ENCODE assay signal across 15 cellular contexts in the genomic region with DNA sequence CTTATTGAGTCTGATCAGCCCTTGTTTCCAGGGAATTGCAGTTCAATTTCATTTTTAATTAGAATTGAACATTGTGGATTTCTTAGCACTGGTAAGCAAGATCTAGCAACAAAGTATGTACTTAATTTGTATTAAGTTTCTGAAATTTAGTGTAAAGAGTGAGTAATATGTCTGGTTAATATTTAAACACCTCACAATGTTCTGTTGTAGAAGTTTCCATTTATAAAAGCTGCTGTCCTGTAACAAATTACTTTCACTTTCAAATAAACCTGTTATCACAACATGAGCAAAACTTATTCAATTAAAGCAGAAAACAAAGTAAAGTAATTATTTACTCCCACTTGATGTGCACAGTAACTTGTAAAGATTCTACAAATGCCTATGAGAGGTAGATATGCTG.
DNase-seq lines count a peak whose midpoint lies in the region; ATAC-seq, FAIRE-seq and TF ChIP-seq lines count a peak whose summit lies in the region.
"Had no signal": no experiment of that assay in that cellular context is flagged by ENCODE, and none has a peak within 500 bp of the region (broad histone marks: within the 10 kb centered on the region; RNA-seq: fewer than 3 reads in every experiment).

No MANE protein-coding gene starts in this region.

- H3K27ac ChIP-seq in 22Rv1 = peak overlapping the region; percentile 91
- H3K27ac ChIP-seq: upper lobe of left lung had no signal

- no peak overlapping the region for H3K27ac Mint-ChIP-seq in activated CD8-positive, alpha-beta memory T cell treated with anti-CD3 and anti-CD28 coated beads, Interleukin-2, amount 10 ng/mL, durations not matched to agents 7 days and 5 days
- H3K27ac Mint-ChIP-seq: activated naive CD8-positive, alpha-beta T cell treated with anti-CD3 and anti-CD28 coated beads for 36 hours; naive thymus-derived CD4-positive, alpha-beta T cell had no signal

- no peak overlapping the region for H3K4me3 Mint-ChIP-seq in activated CD8-positive, alpha-beta memory T cell treated with anti-CD3 and anti-CD28 coated beads, Interleukin-2, amount 10 ng/mL, durations not matched to agents 7 days and 5 days
- H3K4me3 Mint-ChIP-seq: activated naive CD8-positive, alpha-beta T cell treated with anti-CD3 and anti-CD28 coated beads for 36 hours; naive thymus-derived CD4-positive, alpha-beta T cell had no signal

- H3K9me3 Mint-ChIP-seq in activated CD8-positive, alpha-beta memory T cell treated with anti-CD3 and anti-CD28 coated beads, Interleukin-2, amount 10 ng/mL, durations not matched to agents 7 days and 5 days (ENCODE audit: low read depth) = peaks cover 2% of the 10 kb centered on the region
- H3K9me3 Mint-ChIP-seq: activated naive CD8-positive, alpha-beta T cell treated with anti-CD3 and anti-CD28 coated beads for 36 hours had no signal

- ATAC-seq in GM19025 (IDR thresholded peaks at IDR 0.05; ENCODE audit: low read depth, unreplicated experiment) (peak; percentile 71), HG03175 (IDR thresholded peaks at IDR 0.05; ENCODE audit: unreplicated experiment) (peak; percentile 83), HG02642 (IDR thresholded peaks at IDR 0.05; ENCODE audit: poor library complexity, unreplicated experiment) (no peak), GM21576 (IDR thresholded peaks at IDR 0.05; ENCODE audit: unreplicated experiment) (no peak)
- no peak for ATAC-seq in activated CD8-positive, alpha-beta memory T cell treated with anti-CD3 and anti-CD28 coated beads, Interleukin-2, amount 10 ng/mL, durations not matched to agents 7 days and 5 days
- ATAC-seq: naive thymus-derived CD4-positive, alpha-beta T cell; Panc1 had no signal

- FAIRE-seq in endometrium (lab: Jason Lieb, UNC) = peak; percentile 33

- TF ChIP-seq CTCF in 22Rv1 (IDR thresholded peaks at IDR 0.05) = no peak

- DNase-seq in mesenteric fat pad (ENCODE audit: low spot score) = no peak
- DNase-seq in activated CD8-positive, alpha-beta memory T cell treated with anti-CD3 and anti-CD28 coated beads, Interleukin-2, amount 10 ng/mL, durations not matched to agents 7 days and 5 days = no peak
- DNase-seq: activated naive CD8-positive, alpha-beta T cell treated with anti-CD3 and anti-CD28 coated beads for 36 hours; DMS79; GOT3; naive thymus-derived CD4-positive, alpha-beta T cell; T-helper 9 cell; upper lobe of left lung had no signal

- no peaks in the 10 kb centered on the region for H3K27me3 Mint-ChIP-seq in activated CD8-positive, alpha-beta memory T cell treated with anti-CD3 and anti-CD28 coated beads, Interleukin-2, amount 10 ng/mL, durations not matched to agents 7 days and 5 days
- H3K27me3 Mint-ChIP-seq: activated naive CD8-positive, alpha-beta T cell treated with anti-CD3 and anti-CD28 coated beads for 36 hours; naive thymus-derived CD4-positive, alpha-beta T cell had no signal

- H3K36me3 Mint-ChIP-seq in activated CD8-positive, alpha-beta memory T cell treated with anti-CD3 and anti-CD28 coated beads, Interleukin-2, amount 10 ng/mL, durations not matched to agents 7 days and 5 days = no peaks in the 10 kb centered on the region
- H3K36me3 Mint-ChIP-seq: activated naive CD8-positive, alpha-beta T cell treated with anti-CD3 and anti-CD28 coated beads for 36 hours; naive thymus-derived CD4-positive, alpha-beta T cell had no signal

- CTCF ChIA-PET in activated CD8-positive, alpha-beta memory T cell treated with anti-CD3 and anti-CD28 coated beads, Interleukin-2, amount 10 ng/mL, durations not matched to agents 7 days and 5 days (lab: Charles Lee) = no interaction called here

- H3K4me1 Mint-ChIP-seq in activated CD8-positive, alpha-beta memory T cell treated with anti-CD3 and anti-CD28 coated beads, Interleukin-2, amount 10 ng/mL, durations not matched to agents 7 days and 5 days = no peaks in the 10 kb centered on the region

Comparison
In these comparisons a context has a peak if more than half of its experiments do, and no peak if none do; other contexts are left out.
1. ATAC-seq: peak in GM19025 (single experiment) and HG03175 (single experiment); none in HG02642 (single experiment), GM21576 (single experiment) and activated CD8-positive, alpha-beta memory T cell treated with anti-CD3 and anti-CD28 coated beads, Interleukin-2, amount 10 ng/mL, durations not matched to agents 7 days and 5 days (single experiment).